In genomic region chr4:13329963-13330362, GRCh38 we compare ENCODE assay signal across 14 cellular contexts.
DNase-seq lines count a peak whose midpoint lies in the region; ATAC-seq, FAIRE-seq and TF ChIP-seq lines count a peak whose summit lies in the region.
"Had no signal": no experiment of that assay in that cellular context is flagged by ENCODE, and none has a peak within 500 bp of the region (broad histone marks: within the 10 kb centered on the region; RNA-seq: fewer than 3 reads in every experiment).

No MANE protein-coding gene starts in this region.

- no peaks in the 10 kb centered on the region for H3K79me2 ChIP-seq in endothelial cell of umbilical vein (ENCODE audit: control insufficient read depth, insufficient read depth, low read length)

- no peak overlapping the region for H3K4me2 ChIP-seq in endothelial cell of umbilical vein (ENCODE audit: insufficient read depth, low read length)
- H3K4me2 ChIP-seq: A549 had no signal

- DNase-seq in activated T-cell treated with anti-CD3 and anti-CD28 coated beads, Interleukin-2, amount 50 U/mL, for 72 hours: peak in 1 of 2 donors; percentile 16
- DNase-seq in activated T-cell treated with anti-CD3 and anti-CD28 coated beads for 4 hours (no peak), NCI-H69 (lab: John Stamatoyannopoulos, UW) (peak; percentile 79), endothelial cell of umbilical vein (ENCODE audit: low read depth, low spot score) (peak; percentile 41), small intestine (peak; percentile 11), GM13977 (ENCODE audit: low spot score) (no peak), KBM-7 (no peak), lower leg skin (ENCODE audit: low spot score in 2 of 2) (no peak)
- DNase-seq: NCI-H1048; stimulated activated CD8-positive, alpha-beta memory T cell treated with anti-CD3 and anti-CD28 coated beads, Interleukin-4, amount 100 ng/mL, for 48 hours had no signal

- H3K9me1 ChIP-seq in endothelial cell of umbilical vein (replicated peaks; ENCODE audit: control insufficient read depth, extremely low read depth, insufficient read depth, low read length): no peaks in the 10 kb centered on the region

- POLR2A ChIA-PET in endothelial cell of umbilical vein (lab: Charles Lee): no interaction called here

- H3K27me3 Mint-ChIP-seq in activated T-cell treated with anti-CD3 and anti-CD28 coated beads, Interleukin-2, amount 50 U/mL, for 72 hours (ENCODE audit: low read depth): no peaks in the 10 kb centered on the region
- H3K27me3 Mint-ChIP-seq: activated naive CD4-positive, alpha-beta T cell treated with anti-CD3 and anti-CD28 coated beads, Interleukin-2, amount 50 U/mL, for 24 hours had no signal

- H3K36me3 ChIP-seq in endothelial cell of umbilical vein (ENCODE audit: control insufficient read depth in 2 of 2, extremely low read depth in 1 of 2, insufficient read depth in 2 of 2, low read length in 2 of 2) (no peaks in the 10 kb centered on the region), small intestine (ENCODE audit: control insufficient read depth in 2 of 2, insufficient read depth in 2 of 2, low read length in 2 of 2) (no peaks in the 10 kb centered on the region)

- H3K9me3 ChIP-seq in endothelial cell of umbilical vein (replicated peaks; ENCODE audit: control insufficient read depth, insufficient read depth, low read length) (no peaks in the 10 kb centered on the region), small intestine (ENCODE audit: control insufficient read depth, low read depth) (no peaks in the 10 kb centered on the region)
- H3K9me3 ChIP-seq: A549 had no signal

- peak; percentile 24 to 25 for ATAC-seq in activated T-cell treated with anti-CD3 and anti-CD28 coated beads, Interleukin-2, amount 50 U/mL, for 72 hours (replicated peaks in 1 of 2)
- ATAC-seq: A549 had no signal

- H3K27ac ChIP-seq in endothelial cell of umbilical vein (ENCODE audit: insufficient read depth, low read depth, low read length): no peak overlapping the region
- no peak overlapping the region for H3K27ac ChIP-seq in small intestine (ENCODE audit: low read depth in 1 of 2, low read length in 1 of 2)
- H3K27ac ChIP-seq: A549, HL-60 had no signal

- intact Hi-C loops in endothelial cell of umbilical vein (cut with micrococcal nuclease): no loop called here
- intact Hi-C loops in lower leg skin (cut with DNase I; ENCODE audit: low total_unique reads): no loop called here

- TF ChIP-seq CTCF in endothelial cell of umbilical vein (IDR thresholded peaks at IDR 0.05; ENCODE audit: extremely low read depth in 1 of 2, insufficient read depth in 1 of 2, low read depth in 1 of 2, low read length in 2 of 2): no peak
- TF ChIP-seq CTCF in GM13977 (IDR thresholded peaks at IDR 0.05; ENCODE audit: extremely low read depth, insufficient read depth, missing control alignments): no peak
- TF ChIP-seq CTCF in lower leg skin (IDR thresholded peaks at IDR 0.05): no peak

- H3K9me3 Mint-ChIP-seq in activated T-cell treated with anti-CD3 and anti-CD28 coated beads, Interleukin-2, amount 50 U/mL, for 72 hours: peaks cover 0 to 1% of the 10 kb centered on the region in 2 donors
- H3K9me3 Mint-ChIP-seq: activated naive CD4-positive, alpha-beta T cell treated with anti-CD3 and anti-CD28 coated beads, Interleukin-2, amount 50 U/mL, for 24 hours had no signal

- no peak overlapping the region for H3K9ac ChIP-seq in endothelial cell of umbilical vein (replicated peaks; ENCODE audit: extremely low read depth, insufficient read depth, low read length)

- H3K4me3 Mint-ChIP-seq in activated T-cell treated with anti-CD3 and anti-CD28 coated beads, Interleukin-2, amount 50 U/mL, for 72 hours: no peak overlapping the region
- H3K4me3 Mint-ChIP-seq: activated naive CD4-positive, alpha-beta T cell treated with anti-CD3 and anti-CD28 coated beads, Interleukin-2, amount 50 U/mL, for 24 hours had no signal

- dilution Hi-C loops in endothelial cell of umbilical vein (cut with MboI; ENCODE audit: extremely low pct_ligation_motif_present, low sequenced_read_pairs): no loop called here

- H3K27ac Mint-ChIP-seq in activated T-cell treated with anti-CD3 and anti-CD28 coated beads, Interleukin-2, amount 50 U/mL, for 72 hours: no peak overlapping the region
- H3K27ac Mint-ChIP-seq: activated naive CD4-positive, alpha-beta T cell treated with anti-CD3 and anti-CD28 coated beads, Interleukin-2, amount 50 U/mL, for 24 hours had no signal

- in situ Hi-C loops in GM13977 (cut with MboI; ENCODE audit: low pct_unique_long_range_greater_than_20kb, low sequenced_read_pairs, unreplicated experiment): no loop called here
- in situ Hi-C loops in KBM-7 (cut with MboI; ENCODE audit: low pct_unique_long_range_greater_than_20kb, low sequenced_read_pairs): no loop called here

- peaks cover 1 to 2% of the 10 kb centered on the region in 2 donors for H3K36me3 Mint-ChIP-seq in activated T-cell treated with anti-CD3 and anti-CD28 coated beads, Interleukin-2, amount 50 U/mL, for 72 hours (ENCODE audit: insufficient read depth in 2 of 2)

- no peak overlapping the region for H3K4me3 ChIP-seq in endothelial cell of umbilical vein (replicated peaks in 1 of 3; ENCODE audit: insufficient read depth in 1 of 3, low read depth in 1 of 3, low read length in 3 of 3)
- H3K4me3 ChIP-seq in small intestine (ENCODE audit: low read depth in 1 of 2, low read length in 2 of 2): no peak overlapping the region
- no peak overlapping the region for H3K4me3 ChIP-seq in lower leg skin (ENCODE audit: low read depth, poor library complexity, severe bottlenecking)
- H3K4me3 ChIP-seq: A549 had no signal

- H3K27me3 ChIP-seq in endothelial cell of umbilical vein (ENCODE audit: control insufficient read depth in 2 of 2, insufficient read depth in 2 of 2, low read length in 2 of 2) (no peaks in the 10 kb centered on the region), small intestine (ENCODE audit: control insufficient read depth in 2 of 2, insufficient read depth in 2 of 2, low read length in 2 of 2) (no peaks in the 10 kb centered on the region)

- TF ChIP-seq POLR2A in endothelial cell of umbilical vein (IDR thresholded peaks at IDR 0.05; ENCODE audit: low read depth, low read length) (no peak), lower leg skin (IDR thresholded peaks at IDR 0.05) (no peak)

- CTCF ChIA-PET in endothelial cell of umbilical vein (lab: Charles Lee): no interaction called here

- H3K4me1 ChIP-seq in endothelial cell of umbilical vein (ENCODE audit: control insufficient read depth, extremely low read depth, insufficient read depth, low read length) (no peaks in the 10 kb centered on the region), small intestine (ENCODE audit: control insufficient read depth in 2 of 2, insufficient read depth in 1 of 2, low read depth in 1 of 2, low read length in 1 of 2) (peaks cover 0 to 2% of the 10 kb centered on the region in 2 donors)
- H3K4me1 ChIP-seq: A549 had no signal

- H2AFZ ChIP-seq in endothelial cell of umbilical vein (ENCODE audit: low read depth, low read length): no peak overlapping the region

- no TSS peak for BruUV-seq in endothelial cell of umbilical vein (replicated peaks; lab: Mats Ljungman, UMichigan)

- H4K20me1 ChIP-seq in endothelial cell of umbilical vein (replicated peaks; ENCODE audit: control insufficient read depth, extremely low read depth, insufficient read depth, low read length): no peaks in the 10 kb centered on the region

- WGBS in small intestine, 3 donors: 76 to 91% (median 90%) methylated on average over 3 of the region's 3 CpGs
- WGBS in lower leg skin, 2 donors: 80 to 81% methylated on average over 3 of the region's 3 CpGs

- FAIRE-seq in endothelial cell of umbilical vein (lab: Jason Lieb, UNC): peak; percentile 55
- no peak for FAIRE-seq in small intestine (lab: Jason Lieb, UNC)
- FAIRE-seq: A549, GM18507 had no signal

- no peaks in the 10 kb centered on the region for H3K4me1 Mint-ChIP-seq in activated T-cell treated with anti-CD3 and anti-CD28 coated beads, Interleukin-2, amount 50 U/mL, for 72 hours (ENCODE audit: low read depth)
- H3K4me1 Mint-ChIP-seq: activated naive CD4-positive, alpha-beta T cell treated with anti-CD3 and anti-CD28 coated beads, Interleukin-2, amount 50 U/mL, for 24 hours had no signal

TF ChIP-seq in endothelial cell of umbilical vein, 7 proteins besides CTCF, POLR2A, EP300 and RAD21:
- no peak for TF ChIP-seq POLR2AphosphoS5 (IDR thresholded peaks at IDR 0.05; ENCODE audit: insufficient read depth, low read depth, low read length)
- TF ChIP-seq JUN (IDR thresholded peaks at IDR 0.05; ENCODE audit: borderline replicate concordance, insufficient read depth, insufficient read length, low read depth): no peak
- no peak for TF ChIP-seq MAX (IDR thresholded peaks at IDR 0.05; ENCODE audit: insufficient read depth, insufficient read length)
- TF ChIP-seq EZH2 (IDR thresholded peaks at IDR 0.05; ENCODE audit: borderline replicate concordance, low read depth, low read length, severe bottlenecking): no peak
- no peak for TF ChIP-seq FOS (IDR thresholded peaks at IDR 0.05; ENCODE audit: borderline replicate concordance, insufficient read depth, low read length)
- TF ChIP-seq GATA2 (IDR thresholded peaks at IDR 0.05; ENCODE audit: insufficient read depth, insufficient read length, low read depth, low read length): no peak
- no peak for TF ChIP-seq MYC (IDR thresholded peaks at IDR 0.05; ENCODE audit: low read depth, low read length)

Comparison
In these comparisons a context has a peak if more than half of its experiments do, and no peak if none do; other contexts are left out.
1. DNase-seq: peak in NCI-H69 (single experiment), endothelial cell of umbilical vein (single experiment) and small intestine (single experiment); none in activated T-cell treated with anti-CD3 and anti-CD28 coated beads for 4 hours (single experiment), GM13977 (single experiment), KBM-7 (single experiment) and lower leg skin (0 of 2).